In the genomic region with DNA sequence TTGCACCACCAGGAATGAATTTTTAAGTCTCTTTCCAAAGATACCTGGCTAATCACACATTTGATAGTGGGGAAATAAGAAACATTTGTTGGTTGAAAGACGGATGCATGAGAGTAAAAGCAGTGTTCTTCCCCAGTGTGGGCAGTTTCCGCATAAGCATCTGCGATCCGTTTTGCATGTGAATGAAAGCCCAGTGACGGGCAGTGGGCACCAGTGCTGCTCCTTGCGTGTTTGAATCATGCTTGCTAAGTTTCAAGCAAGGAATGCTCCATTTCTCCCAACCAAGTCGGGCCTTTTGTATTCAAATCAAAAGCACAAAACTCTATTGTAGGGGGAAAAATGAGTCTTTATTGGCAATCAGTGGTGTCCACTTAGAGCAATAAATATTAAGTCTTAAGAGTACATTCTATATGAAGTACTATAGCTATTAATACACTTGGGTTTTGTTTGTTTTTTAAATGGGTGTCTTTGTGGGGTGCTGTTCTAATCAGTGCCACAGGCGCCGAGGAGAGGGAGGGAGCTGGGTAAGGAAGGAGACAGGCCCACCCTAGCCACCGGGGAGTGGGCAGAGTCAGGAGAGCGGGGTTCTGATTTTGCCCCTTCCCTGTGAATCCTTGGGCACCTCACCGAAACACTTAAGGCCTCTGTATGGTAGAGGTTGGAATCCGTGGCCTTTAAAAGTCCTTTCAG, we compare ENCODE assay signal across 9 cellular contexts. TPM values are rescaled to one million over a fixed set of nuclear protein-coding genes. Genes with fewer than 3 reads are reported as not detected.
A peak's percentile ranks its signal among the peaks of the same experiment; 100 is the strongest.
DNase-seq lines count a peak whose midpoint lies in the region; ATAC-seq, FAIRE-seq and TF ChIP-seq lines count a peak whose summit lies in the region.
"Had no signal": no experiment of that assay in that cellular context is flagged by ENCODE, and none has a peak within 500 bp of the region (broad histone marks: within the 10 kb centered on the region; RNA-seq: fewer than 3 reads in every experiment).

No MANE protein-coding gene starts in this region.

- no peak for FAIRE-seq in K562 (lab: Jason Lieb, UNC)
- FAIRE-seq: H54 had no signal

- ATAC-seq in activated T-cell treated with anti-CD3 and anti-CD28 coated beads, Interleukin-2, amount 50 U/mL, for 4 hours = no peak
- ATAC-seq in K562 (no peak), thoracic aorta (ENCODE audit: insufficient number of reproducible peaks, low FRiP score, low read depth) (no peak)

- no peaks in the 10 kb centered on the region for H3K27me3 ChIP-seq in K562 (ENCODE audit: control insufficient read depth in 2 of 2, insufficient read depth in 2 of 2, low read length in 2 of 2)
- H3K27me3 ChIP-seq in layer of hippocampus (ENCODE audit: control insufficient read depth, insufficient read depth, low read length) = no peaks in the 10 kb centered on the region
- no peaks in the 10 kb centered on the region for H3K27me3 ChIP-seq in thoracic aorta (replicated peaks; ENCODE audit: insufficient read depth)

- peak overlapping the region; percentile 82 for H3K4me3 Mint-ChIP-seq in activated T-cell treated with anti-CD3 and anti-CD28 coated beads, Interleukin-2, amount 50 U/mL, for 4 hours

- peaks cover 5% of the 10 kb centered on the region for H3K27me3 Mint-ChIP-seq in activated T-cell treated with anti-CD3 and anti-CD28 coated beads, Interleukin-2, amount 50 U/mL, for 4 hours (ENCODE audit: low read depth)

- no peaks in the 10 kb centered on the region for H3K9me1 ChIP-seq in K562 (ENCODE audit: control insufficient read depth, insufficient read depth, low read length)

- TF ChIP-seq EP300 in K562 (IDR thresholded peaks at IDR 0.05; ENCODE audit: low read length) = no peak

- peak overlapping the region; percentile 82 to 97; a peak in 1 of 4 replicates for H3K9ac ChIP-seq in K562 (ENCODE audit: insufficient read depth in 1 of 2, low read depth in 2 of 2, low read length in 2 of 2)

- peaks cover 37% of the 10 kb centered on the region for H3K79me2 ChIP-seq in K562 (ENCODE audit: control insufficient read depth, insufficient read depth, low read length)

- H4K20me1 ChIP-seq in K562 (replicated peaks; ENCODE audit: control insufficient read depth, insufficient read depth, low read length) = no peaks in the 10 kb centered on the region

- TF ChIP-seq RAD21 in K562 (CRISPR knock-in tag; conservative IDR thresholded peaks at IDR 0.05 in 1 of 2, IDR thresholded peaks at IDR 0.05 in 1 of 2) = no peak

- H3K27ac ChIP-seq in K562 (ENCODE audit: extremely low read depth, low read depth, low read length) (no peak overlapping the region), layer of hippocampus (ENCODE audit: low read depth, low read length) (peak overlapping the region; percentile 15), thoracic aorta (peak overlapping the region; percentile 71 to 75)

- peaks cover 6% of the 10 kb centered on the region; the same call in 1 of the 3 replicates for H3K36me3 ChIP-seq in K562 (ENCODE audit: control insufficient read depth, insufficient read depth, low read length)
- no peaks in the 10 kb centered on the region for H3K36me3 ChIP-seq in thoracic aorta

- CTCF ChIA-PET in K562 (lab: Yijun Ruan, JAX; ENCODE audit: low intra/inter-chr PET ratio) = no interaction called here

- H2AFZ ChIP-seq in K562 (ENCODE audit: low read depth, low read length) = peak overlapping the region; percentile 93

- in situ Hi-C loops in K562 (cut with MboI) = no loop called here

- H3K4me1 ChIP-seq in K562 (replicated peaks in 1 of 2; ENCODE audit: control insufficient read depth in 2 of 2, insufficient read depth in 2 of 2, low read length in 2 of 2) (peaks cover 31 to 32% of the 10 kb centered on the region in 2 experiments), thoracic aorta (ENCODE audit: control insufficient read depth in 1 of 2, low read depth in 2 of 2) (peaks cover 5 to 17% of the 10 kb centered on the region in 2 donors)

- no peak for TF ChIP-seq POLR2A in K562 (conservative IDR thresholded peaks at IDR 0.05)

- TF ChIP-seq CTCF in K562 (IDR thresholded peaks at IDR 0.05 in 2 of 3, conservative IDR thresholded peaks at IDR 0.05 in 1 of 3; ENCODE audit: insufficient read depth in 2 of 3, low read depth in 1 of 3, low read length in 3 of 3) = no peak
- no peak for TF ChIP-seq CTCF in thoracic aorta (IDR thresholded peaks at IDR 0.05)

- H3K36me3 Mint-ChIP-seq in activated T-cell treated with anti-CD3 and anti-CD28 coated beads, Interleukin-2, amount 50 U/mL, for 4 hours (ENCODE audit: insufficient read depth) = no peaks in the 10 kb centered on the region

- no peaks in the 10 kb centered on the region for H3K9me3 Mint-ChIP-seq in activated T-cell treated with anti-CD3 and anti-CD28 coated beads, Interleukin-2, amount 50 U/mL, for 4 hours

- no peaks in the 10 kb centered on the region for H3K9me3 ChIP-seq in K562 (replicated peaks; ENCODE audit: control insufficient read depth, insufficient read depth, low read depth, low read length)
- H3K9me3 ChIP-seq in thoracic aorta = no peaks in the 10 kb centered on the region

- 90% methylated on average over 13 of the region's 13 CpGs for WGBS in K562 (ENCODE audit: insufficient coverage, low coverage, missing lambda C conversion rate)

- BruUV-seq in K562 (replicated peaks; lab: Mats Ljungman, UMichigan) = no TSS peak

- intact Hi-C loops in K562 (cut with micrococcal nuclease) = no loop called here

- peak overlapping the region; percentile 83 for H3K4me2 ChIP-seq in K562 (ENCODE audit: insufficient read depth, low read length)

- H3K4me1 Mint-ChIP-seq in activated T-cell treated with anti-CD3 and anti-CD28 coated beads, Interleukin-2, amount 50 U/mL, for 4 hours (ENCODE audit: low read depth) = peaks cover 5% of the 10 kb centered on the region

- H3K4me3 ChIP-seq in K562 (no peak overlapping the region), thoracic aorta (peak overlapping the region; percentile 91)

- POLR2A ChIA-PET in K562 (lab: Yijun Ruan, JAX) = interaction anchor here (1.0 kb wide), 1 partner anchor 8 kb away, joined by 4 read pairs; no protein-coding TSS in a partner anchor

- no peak for DNase-seq in activated T-cell treated with anti-CD3 and anti-CD28 coated beads, Interleukin-2, amount 50 U/mL, for 4 hours
- no peak for DNase-seq in activated T-cell treated with anti-CD3 and anti-CD28 coated beads, Interleukin-2, amount 50 U/mL, for 48 hours
- DNase-seq in K562 (ENCODE audit: extremely low read depth in 1 of 4, low spot score in 3 of 4) (no peak), thoracic aorta (ENCODE audit: low spot score) (no peak), NCI-H69 (lab: John Stamatoyannopoulos, UW) (no peak), kidney glomerular epithelial cell (lab: John Stamatoyannopoulos, UW) (no peak)
- no peak for DNase-seq in stimulated activated CD4-positive, alpha-beta T cell treated with anti-CD3 and anti-CD28 coated beads, Interleukin-4, amount 100 ng/mL, for 4 hours

TF ChIP-seq in K562, 482 proteins besides CTCF, POLR2A, EP300 and RAD21:
- TF ChIP-seq C11orf30 (IDR thresholded peaks at IDR 0.05; ENCODE audit: low read depth) = no peak
- TF ChIP-seq NR2F6 (CRISPR knock-in tag; IDR thresholded peaks at IDR 0.05) = no peak
- TF ChIP-seq SPI1 (IDR thresholded peaks at IDR 0.05; ENCODE audit: borderline replicate concordance, low read depth, low read length) = no peak

RNA-seq across cellular contexts. Expression of gene PTGFRN, which starts 0.8 kb away (rescaled TPM):
- 10 to 100 TPM in 2 of 3 donors, 1 to 10 TPM in 1; 10.0 to 17.0 (median 15.5) TPM for total RNA-seq in activated T-cell treated with anti-CD3 and anti-CD28 coated beads, Interleukin-2, amount 50 U/mL, for 4 hours
- total RNA-seq in K562 (2011; cell fraction: chromatin; rRNA removed; ENCODE audit: low replicate concordance) = 38.9 and 44.3 TPM in 2 replicates
- total RNA-seq in K562 (2011; cell fraction: nucleolus; rRNA removed) = 39.0 and 41.6 TPM in 2 replicates
- 49.9 and 52.4 TPM in 2 replicates for total RNA-seq in K562 (2011; cell fraction: nucleoplasm; rRNA removed)
- total RNA-seq in K562 (2014; rRNA removed) = 22.4 and 26.2 TPM in 2 replicates
- total RNA-seq in K562 (2014; rRNA removed; fragmentation: Illumina TruSeq; extraction: Trizol) = 22.5 and 24.9 TPM in 2 replicates
- 26.2 and 27.1 TPM in 2 replicates for total RNA-seq in K562 (2015; rRNA removed; fragmentation: Illumina TruSeq; extraction: Trizol)
- total RNA-seq in K562 (2021) = 29.7 and 33.1 TPM in 2 replicates
- polyA plus RNA-seq in K562 (2011; rRNA removed) = 25.7 and 25.8 TPM in 2 replicates
- 14.4 and 19.7 TPM in 2 replicates for polyA plus RNA-seq in K562 (2011; cell fraction: cytosol; rRNA removed)
- polyA plus RNA-seq in K562 (2011; cell fraction: nucleus; rRNA removed) = 16.7 and 18.7 TPM in 2 replicates
- 26.2 and 27.1 TPM in 2 replicates for polyA plus RNA-seq in K562 (2012)
- 21.0 and 21.3 TPM in 2 replicates for polyA plus RNA-seq in K562 (2014; fragmentation: Illumina TruSeq; extraction: Trizol)
- polyA plus RNA-seq in K562 (2014; fragmentation: Nextera tagmentation; extraction: Ambion mirVana) = 10 to 100 TPM; 17.3 to 26.5 TPM
- 19.4 and 28.1 TPM in 2 replicates for polyA plus RNA-seq in K562 (2014; rRNA removed)
- 36.8 and 45.4 TPM in 2 replicates for polyA minus RNA-seq in K562 (2011; rRNA and poly(A)+ RNA removed)
- polyA minus RNA-seq in K562 (2011; cell fraction: cytosol; rRNA and poly(A)+ RNA removed) = 24.8 and 26.2 TPM in 2 replicates
- 20.2 and 29.7 TPM in 2 replicates for polyA minus RNA-seq in K562 (2011; cell fraction: nucleus; rRNA and poly(A)+ RNA removed)
- total RNA-seq in thoracic aorta = 10 to 100 TPM; 24.5 to 32.7 TPM
